ENCODE assay signal across 2 cellular contexts in genomic region chrY:25048544-25048943, GRCh38. TPM values are rescaled to one million over a fixed set of nuclear protein-coding genes. Genes with fewer than 3 reads are reported as not detected.
"Had no signal": no experiment of that assay in that cellular context is flagged by ENCODE, and none has a peak within 500 bp of the region (broad histone marks: within the 10 kb centered on the region; RNA-seq: fewer than 3 reads in every experiment).

No MANE protein-coding gene starts in this region.

RNA-seq across cellular contexts. Expression of gene BPY2C, which starts 3.4 kb away (rescaled TPM):
- total RNA-seq: G401, GM12878 had no signal
